In the genomic region with DNA sequence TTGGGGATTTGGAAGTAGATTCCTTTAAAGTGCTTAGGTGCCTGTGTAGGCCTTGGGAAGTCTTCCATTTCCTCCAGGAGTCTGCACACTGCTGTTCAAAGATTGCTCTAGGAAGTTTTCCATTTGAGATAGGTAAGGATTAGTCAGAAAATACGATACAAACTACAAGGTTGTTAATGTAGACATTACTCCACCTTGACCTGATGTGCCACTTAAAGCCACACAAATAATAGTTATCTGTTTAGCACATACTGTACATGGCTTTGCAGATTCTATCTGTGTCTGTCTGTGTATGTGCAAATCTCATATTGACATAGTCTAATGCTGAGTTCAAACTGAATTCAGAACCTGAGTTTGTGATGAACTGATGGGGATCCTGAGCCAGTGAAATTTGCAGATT, we compare ENCODE assay signal across 1 cellular context.
A peak's percentile ranks its signal among the peaks of the same experiment; 100 is the strongest.
TF ChIP-seq lines count a peak whose summit lies in the region.

No MANE protein-coding gene starts in this region.

TF ChIP-seq in HepG2, 621 proteins besides CTCF, POLR2A, EP300 and RAD21 (continued from another document and continues in another):
- TF ChIP-seq, protein P1, sequence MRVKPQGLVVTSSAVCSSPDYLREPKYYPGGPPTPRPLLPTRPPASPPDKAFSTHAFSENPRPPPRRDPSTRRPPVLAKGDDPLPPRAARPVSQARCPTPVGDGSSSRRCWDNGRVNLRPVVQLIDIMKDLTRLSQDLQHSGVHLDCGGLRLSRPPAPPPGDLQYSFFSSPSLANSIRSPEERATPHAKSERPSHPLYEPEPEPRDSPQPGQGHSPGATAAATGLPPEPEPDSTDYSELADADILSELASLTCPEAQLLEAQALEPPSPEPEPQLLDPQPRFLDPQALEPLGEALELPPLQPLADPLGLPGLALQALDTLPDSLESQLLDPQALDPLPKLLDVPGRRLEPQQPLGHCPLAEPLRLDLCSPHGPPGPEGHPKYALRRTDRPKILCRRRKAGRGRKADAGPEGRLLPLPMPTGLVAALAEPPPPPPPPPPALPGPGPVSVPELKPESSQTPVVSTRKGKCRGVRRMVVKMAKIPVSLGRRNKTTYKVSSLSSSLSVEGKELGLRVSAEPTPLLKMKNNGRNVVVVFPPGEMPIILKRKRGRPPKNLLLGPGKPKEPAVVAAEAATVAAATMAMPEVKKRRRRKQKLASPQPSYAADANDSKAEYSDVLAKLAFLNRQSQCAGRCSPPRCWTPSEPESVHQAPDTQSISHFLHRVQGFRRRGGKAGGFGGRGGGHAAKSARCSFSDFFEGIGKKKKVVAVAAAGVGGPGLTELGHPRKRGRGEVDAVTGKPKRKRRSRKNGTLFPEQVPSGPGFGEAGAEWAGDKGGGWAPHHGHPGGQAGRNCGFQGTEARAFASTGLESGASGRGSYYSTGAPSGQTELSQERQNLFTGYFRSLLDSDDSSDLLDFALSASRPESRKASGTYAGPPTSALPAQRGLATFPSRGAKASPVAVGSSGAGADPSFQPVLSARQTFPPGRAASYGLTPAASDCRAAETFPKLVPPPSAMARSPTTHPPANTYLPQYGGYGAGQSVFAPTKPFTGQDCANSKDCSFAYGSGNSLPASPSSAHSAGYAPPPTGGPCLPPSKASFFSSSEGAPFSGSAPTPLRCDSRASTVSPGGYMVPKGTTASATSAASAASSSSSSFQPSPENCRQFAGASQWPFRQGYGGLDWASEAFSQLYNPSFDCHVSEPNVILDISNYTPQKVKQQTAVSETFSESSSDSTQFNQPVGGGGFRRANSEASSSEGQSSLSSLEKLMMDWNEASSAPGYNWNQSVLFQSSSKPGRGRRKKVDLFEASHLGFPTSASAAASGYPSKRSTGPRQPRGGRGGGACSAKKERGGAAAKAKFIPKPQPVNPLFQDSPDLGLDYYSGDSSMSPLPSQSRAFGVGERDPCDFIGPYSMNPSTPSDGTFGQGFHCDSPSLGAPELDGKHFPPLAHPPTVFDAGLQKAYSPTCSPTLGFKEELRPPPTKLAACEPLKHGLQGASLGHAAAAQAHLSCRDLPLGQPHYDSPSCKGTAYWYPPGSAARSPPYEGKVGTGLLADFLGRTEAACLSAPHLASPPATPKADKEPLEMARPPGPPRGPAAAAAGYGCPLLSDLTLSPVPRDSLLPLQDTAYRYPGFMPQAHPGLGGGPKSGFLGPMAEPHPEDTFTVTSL (CRISPR knock-in tag; IDR thresholded peaks at IDR 0.05; ENCODE audit: borderline replicate concordance) = no peak
- TF ChIP-seq, protein P2, sequence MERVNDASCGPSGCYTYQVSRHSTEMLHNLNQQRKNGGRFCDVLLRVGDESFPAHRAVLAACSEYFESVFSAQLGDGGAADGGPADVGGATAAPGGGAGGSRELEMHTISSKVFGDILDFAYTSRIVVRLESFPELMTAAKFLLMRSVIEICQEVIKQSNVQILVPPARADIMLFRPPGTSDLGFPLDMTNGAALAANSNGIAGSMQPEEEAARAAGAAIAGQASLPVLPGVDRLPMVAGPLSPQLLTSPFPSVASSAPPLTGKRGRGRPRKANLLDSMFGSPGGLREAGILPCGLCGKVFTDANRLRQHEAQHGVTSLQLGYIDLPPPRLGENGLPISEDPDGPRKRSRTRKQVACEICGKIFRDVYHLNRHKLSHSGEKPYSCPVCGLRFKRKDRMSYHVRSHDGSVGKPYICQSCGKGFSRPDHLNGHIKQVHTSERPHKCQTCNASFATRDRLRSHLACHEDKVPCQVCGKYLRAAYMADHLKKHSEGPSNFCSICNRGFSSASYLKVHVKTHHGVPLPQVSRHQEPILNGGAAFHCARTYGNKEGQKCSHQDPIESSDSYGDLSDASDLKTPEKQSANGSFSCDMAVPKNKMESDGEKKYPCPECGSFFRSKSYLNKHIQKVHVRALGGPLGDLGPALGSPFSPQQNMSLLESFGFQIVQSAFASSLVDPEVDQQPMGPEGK (CRISPR knock-in tag; IDR thresholded peaks at IDR 0.05) = no peak
- TF ChIP-seq ZNF501 (CRISPR knock-in tag; IDR thresholded peaks at IDR 0.05) (no peak), GABPB1 (CRISPR knock-in tag; IDR thresholded peaks at IDR 0.05) (no peak), GPN1 (CRISPR knock-in tag; IDR thresholded peaks at IDR 0.05; ENCODE audit: borderline replicate concordance) (no peak), ZNF143 (CRISPR knock-in tag; IDR thresholded peaks at IDR 0.05) (no peak), SOX5 (CRISPR knock-in tag; IDR thresholded peaks at IDR 0.05; ENCODE audit: borderline replicate concordance) (0 out of 2 replicates have a peak, but pooled peaks have one; percentile 12), ZBTB7A (CRISPR knock-in tag; IDR thresholded peaks at IDR 0.05) (no peak), ZNF780A (CRISPR knock-in tag; IDR thresholded peaks at IDR 0.05) (no peak), ZNF136 (CRISPR knock-in tag; IDR thresholded peaks at IDR 0.05; ENCODE audit: low read depth) (no peak), DR1 (CRISPR knock-in tag; IDR thresholded peaks at IDR 0.05) (no peak), ZSCAN30 (CRISPR knock-in tag; IDR thresholded peaks at IDR 0.05) (no peak), SKI (IDR thresholded peaks at IDR 0.05; ENCODE audit: partially characterized antibody) (peak; percentile 70), MED1 (CRISPR knock-in tag; IDR thresholded peaks at IDR 0.05) (no peak), EED (CRISPR knock-in tag; IDR thresholded peaks at IDR 0.05) (no peak), RBM22 (optimal IDR thresholded peaks at IDR 0.05; ENCODE audit: low read length) (no peak), SAP130 (CRISPR knock-in tag; IDR thresholded peaks at IDR 0.05; ENCODE audit: low read depth) (0 out of 2 replicates have a peak, but pooled peaks have one; percentile 21), CBX1 (IDR thresholded peaks at IDR 0.05; ENCODE audit: low read depth) (no peak), TAF1 (CRISPR knock-in tag; IDR thresholded peaks at IDR 0.05) (no peak; the same call in 1 of the 2 replicates), ZNF205 (CRISPR knock-in tag; IDR thresholded peaks at IDR 0.05) (0 out of 2 replicates have a peak, but pooled peaks have one; percentile 30), NFE2L1 (CRISPR knock-in tag; IDR thresholded peaks at IDR 0.05; ENCODE audit: borderline replicate concordance) (no peak), ZBTB38 (CRISPR knock-in tag; IDR thresholded peaks at IDR 0.05) (no peak), HHEX (CRISPR knock-in tag; IDR thresholded peaks at IDR 0.05) (no peak), SOX13 (IDR thresholded peaks at IDR 0.05) (no peak), SOX13 (CRISPR knock-in tag; conservative IDR thresholded peaks at IDR 0.05 in 1 of 2, IDR thresholded peaks at IDR 0.05 in 1 of 2) (peak in 1 of 2 experiments; percentile 58; a peak in 2 of 4 replicates), ZNF850 (CRISPR knock-in tag; conservative IDR thresholded peaks at IDR 0.05) (no peak), RCOR2 (CRISPR knock-in tag; IDR thresholded peaks at IDR 0.05) (no peak)
- TF ChIP-seq, protein P3, sequence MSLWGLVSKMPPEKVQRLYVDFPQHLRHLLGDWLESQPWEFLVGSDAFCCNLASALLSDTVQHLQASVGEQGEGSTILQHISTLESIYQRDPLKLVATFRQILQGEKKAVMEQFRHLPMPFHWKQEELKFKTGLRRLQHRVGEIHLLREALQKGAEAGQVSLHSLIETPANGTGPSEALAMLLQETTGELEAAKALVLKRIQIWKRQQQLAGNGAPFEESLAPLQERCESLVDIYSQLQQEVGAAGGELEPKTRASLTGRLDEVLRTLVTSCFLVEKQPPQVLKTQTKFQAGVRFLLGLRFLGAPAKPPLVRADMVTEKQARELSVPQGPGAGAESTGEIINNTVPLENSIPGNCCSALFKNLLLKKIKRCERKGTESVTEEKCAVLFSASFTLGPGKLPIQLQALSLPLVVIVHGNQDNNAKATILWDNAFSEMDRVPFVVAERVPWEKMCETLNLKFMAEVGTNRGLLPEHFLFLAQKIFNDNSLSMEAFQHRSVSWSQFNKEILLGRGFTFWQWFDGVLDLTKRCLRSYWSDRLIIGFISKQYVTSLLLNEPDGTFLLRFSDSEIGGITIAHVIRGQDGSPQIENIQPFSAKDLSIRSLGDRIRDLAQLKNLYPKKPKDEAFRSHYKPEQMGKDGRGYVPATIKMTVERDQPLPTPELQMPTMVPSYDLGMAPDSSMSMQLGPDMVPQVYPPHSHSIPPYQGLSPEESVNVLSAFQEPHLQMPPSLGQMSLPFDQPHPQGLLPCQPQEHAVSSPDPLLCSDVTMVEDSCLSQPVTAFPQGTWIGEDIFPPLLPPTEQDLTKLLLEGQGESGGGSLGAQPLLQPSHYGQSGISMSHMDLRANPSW (CRISPR knock-in tag; IDR thresholded peaks at IDR 0.05; ENCODE audit: borderline replicate concordance) = no peak
- TF ChIP-seq, protein P4, sequence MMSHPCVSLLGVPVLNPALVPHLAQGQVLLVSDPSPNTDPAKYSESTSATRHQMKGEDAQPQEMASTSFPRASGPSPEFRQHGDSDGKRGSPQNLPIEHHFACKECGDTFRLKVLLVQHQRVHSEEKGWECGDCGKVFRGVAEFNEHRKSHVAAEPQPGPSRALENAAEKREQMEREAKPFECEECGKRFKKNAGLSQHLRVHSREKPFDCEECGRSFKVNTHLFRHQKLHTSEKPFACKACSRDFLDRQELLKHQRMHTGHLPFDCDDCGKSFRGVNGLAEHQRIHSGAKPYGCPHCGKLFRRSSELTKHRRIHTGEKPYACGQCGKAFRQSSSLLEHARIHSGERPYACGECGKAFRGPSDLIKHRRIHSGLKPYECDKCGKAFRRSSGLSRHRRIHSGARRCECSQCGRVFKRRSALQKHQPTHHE (CRISPR knock-in tag; IDR thresholded peaks at IDR 0.05; ENCODE audit: borderline replicate concordance) = no peak
- TF ChIP-seq, protein P5, sequence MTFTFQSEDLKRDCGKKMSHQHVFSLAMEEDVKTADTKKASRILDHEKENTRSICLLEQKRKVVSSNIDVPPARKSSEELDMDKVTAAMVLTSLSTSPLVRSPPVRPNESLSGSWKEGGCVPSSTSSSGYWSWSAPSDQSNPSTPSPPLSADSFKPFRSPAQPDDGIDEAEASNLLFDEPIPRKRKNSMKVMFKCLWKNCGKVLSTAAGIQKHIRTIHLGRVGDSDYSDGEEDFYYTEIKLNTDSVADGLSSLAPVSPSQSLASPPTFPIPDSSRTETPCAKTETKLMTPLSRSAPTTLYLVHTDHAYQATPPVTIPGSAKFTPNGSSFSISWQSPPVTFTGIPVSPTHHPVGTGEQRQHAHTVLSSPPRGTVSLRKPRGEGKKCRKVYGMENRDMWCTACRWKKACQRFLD (CRISPR knock-in tag; IDR thresholded peaks at IDR 0.05; ENCODE audit: borderline replicate concordance) = no peak
- TF ChIP-seq, protein P6, sequence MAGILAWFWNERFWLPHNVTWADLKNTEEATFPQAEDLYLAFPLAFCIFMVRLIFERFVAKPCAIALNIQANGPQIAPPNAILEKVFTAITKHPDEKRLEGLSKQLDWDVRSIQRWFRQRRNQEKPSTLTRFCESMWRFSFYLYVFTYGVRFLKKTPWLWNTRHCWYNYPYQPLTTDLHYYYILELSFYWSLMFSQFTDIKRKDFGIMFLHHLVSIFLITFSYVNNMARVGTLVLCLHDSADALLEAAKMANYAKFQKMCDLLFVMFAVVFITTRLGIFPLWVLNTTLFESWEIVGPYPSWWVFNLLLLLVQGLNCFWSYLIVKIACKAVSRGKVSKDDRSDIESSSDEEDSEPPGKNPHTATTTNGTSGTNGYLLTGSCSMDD (CRISPR knock-in tag; IDR thresholded peaks at IDR 0.05) = no peak
- TF ChIP-seq, protein P7, sequence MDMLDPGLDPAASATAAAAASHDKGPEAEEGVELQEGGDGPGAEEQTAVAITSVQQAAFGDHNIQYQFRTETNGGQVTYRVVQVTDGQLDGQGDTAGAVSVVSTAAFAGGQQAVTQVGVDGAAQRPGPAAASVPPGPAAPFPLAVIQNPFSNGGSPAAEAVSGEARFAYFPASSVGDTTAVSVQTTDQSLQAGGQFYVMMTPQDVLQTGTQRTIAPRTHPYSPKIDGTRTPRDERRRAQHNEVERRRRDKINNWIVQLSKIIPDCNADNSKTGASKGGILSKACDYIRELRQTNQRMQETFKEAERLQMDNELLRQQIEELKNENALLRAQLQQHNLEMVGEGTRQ (IDR thresholded peaks at IDR 0.05; ENCODE audit: low read depth, low read length) = no peak
- TF ChIP-seq, protein P7 (CRISPR knock-in tag; IDR thresholded peaks at IDR 0.05; ENCODE audit: borderline replicate concordance) = no peak
- TF ChIP-seq, protein P8, sequence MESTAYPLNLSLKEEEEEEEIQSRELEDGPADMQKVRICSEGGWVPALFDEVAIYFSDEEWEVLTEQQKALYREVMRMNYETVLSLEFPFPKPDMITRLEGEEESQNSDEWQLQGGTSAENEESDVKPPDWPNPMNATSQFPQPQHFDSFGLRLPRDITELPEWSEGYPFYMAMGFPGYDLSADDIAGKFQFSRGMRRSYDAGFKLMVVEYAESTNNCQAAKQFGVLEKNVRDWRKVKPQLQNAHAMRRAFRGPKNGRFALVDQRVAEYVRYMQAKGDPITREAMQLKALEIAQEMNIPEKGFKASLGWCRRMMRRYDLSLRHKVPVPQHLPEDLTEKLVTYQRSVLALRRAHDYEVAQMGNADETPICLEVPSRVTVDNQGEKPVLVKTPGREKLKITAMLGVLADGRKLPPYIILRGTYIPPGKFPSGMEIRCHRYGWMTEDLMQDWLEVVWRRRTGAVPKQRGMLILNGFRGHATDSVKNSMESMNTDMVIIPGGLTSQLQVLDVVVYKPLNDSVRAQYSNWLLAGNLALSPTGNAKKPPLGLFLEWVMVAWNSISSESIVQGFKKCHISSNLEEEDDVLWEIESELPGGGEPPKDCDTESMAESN (CRISPR knock-in tag; conservative IDR thresholded peaks at IDR 0.05) = no peak
- TF ChIP-seq, protein P9, sequence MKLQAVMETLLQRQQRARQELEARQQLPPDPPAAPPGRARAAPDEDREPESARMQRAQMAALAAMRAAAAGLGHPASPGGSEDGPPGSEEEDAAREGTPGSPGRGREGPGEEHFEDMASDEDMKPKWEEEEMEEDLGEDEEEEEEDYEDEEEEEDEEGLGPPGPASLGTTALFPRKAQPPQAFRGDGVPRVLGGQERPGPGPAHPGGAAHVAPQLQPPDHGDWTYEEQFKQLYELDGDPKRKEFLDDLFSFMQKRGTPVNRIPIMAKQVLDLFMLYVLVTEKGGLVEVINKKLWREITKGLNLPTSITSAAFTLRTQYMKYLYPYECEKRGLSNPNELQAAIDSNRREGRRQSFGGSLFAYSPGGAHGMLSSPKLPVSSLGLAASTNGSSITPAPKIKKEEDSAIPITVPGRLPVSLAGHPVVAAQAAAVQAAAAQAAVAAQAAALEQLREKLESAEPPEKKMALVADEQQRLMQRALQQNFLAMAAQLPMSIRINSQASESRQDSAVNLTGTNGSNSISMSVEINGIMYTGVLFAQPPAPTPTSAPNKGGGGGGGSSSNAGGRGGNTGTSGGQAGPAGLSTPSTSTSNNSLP (IDR thresholded peaks at IDR 0.05; ENCODE audit: low read depth, low read length) = peak; percentile 42; the same call in 1 of the 2 replicates
- TF ChIP-seq, protein P10, sequence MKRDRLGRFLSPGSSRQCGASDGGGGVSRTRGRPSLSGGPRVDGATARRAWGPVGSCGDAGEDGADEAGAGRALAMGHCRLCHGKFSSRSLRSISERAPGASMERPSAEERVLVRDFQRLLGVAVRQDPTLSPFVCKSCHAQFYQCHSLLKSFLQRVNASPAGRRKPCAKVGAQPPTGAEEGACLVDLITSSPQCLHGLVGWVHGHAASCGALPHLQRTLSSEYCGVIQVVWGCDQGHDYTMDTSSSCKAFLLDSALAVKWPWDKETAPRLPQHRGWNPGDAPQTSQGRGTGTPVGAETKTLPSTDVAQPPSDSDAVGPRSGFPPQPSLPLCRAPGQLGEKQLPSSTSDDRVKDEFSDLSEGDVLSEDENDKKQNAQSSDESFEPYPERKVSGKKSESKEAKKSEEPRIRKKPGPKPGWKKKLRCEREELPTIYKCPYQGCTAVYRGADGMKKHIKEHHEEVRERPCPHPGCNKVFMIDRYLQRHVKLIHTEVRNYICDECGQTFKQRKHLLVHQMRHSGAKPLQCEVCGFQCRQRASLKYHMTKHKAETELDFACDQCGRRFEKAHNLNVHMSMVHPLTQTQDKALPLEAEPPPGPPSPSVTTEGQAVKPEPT (CRISPR knock-in tag; IDR thresholded peaks at IDR 0.05; ENCODE audit: low read depth) = no peak
